8 cellular contexts compared by ENCODE assay signal in the genomic region with DNA sequence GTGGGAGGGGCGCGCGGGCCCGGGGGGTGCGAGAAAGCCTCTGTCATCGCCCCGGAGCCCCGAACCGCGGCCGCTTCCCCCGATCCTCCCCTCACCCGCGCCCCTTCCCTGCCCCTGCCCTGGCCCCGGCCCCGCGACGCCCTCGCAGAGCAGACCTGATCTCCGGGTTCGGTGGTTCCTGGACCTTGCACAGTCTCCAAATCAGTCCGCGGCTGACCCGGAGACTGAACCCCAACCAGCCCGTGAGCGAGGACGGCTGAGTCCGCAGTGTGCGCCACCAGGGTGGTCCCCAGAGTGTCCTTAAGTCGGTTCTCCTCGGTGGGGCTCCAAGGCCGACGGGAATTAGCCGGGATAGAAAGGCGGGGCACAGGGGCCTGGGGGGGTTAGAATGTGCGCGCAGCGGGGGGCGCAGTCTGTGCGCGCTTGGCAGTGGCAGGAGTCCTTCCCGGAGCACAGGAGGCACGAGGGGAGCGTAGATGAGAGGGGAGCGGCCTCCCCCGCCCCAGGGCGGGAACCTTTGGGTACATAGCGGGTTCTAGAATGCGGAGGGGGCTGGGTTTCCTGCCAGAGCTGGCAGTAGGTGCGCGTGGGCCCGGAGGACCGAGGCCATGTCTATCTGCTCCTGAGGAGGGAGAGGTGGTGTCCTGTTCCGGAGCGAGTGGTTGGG.
DNase-seq lines count a peak whose midpoint lies in the region; ATAC-seq and TF ChIP-seq lines count a peak whose summit lies in the region.

No MANE protein-coding gene starts in this region.

- ATAC-seq in GM19324 (IDR thresholded peaks at IDR 0.05; ENCODE audit: low FRiP score, unreplicated experiment), result peak; percentile 8
- ATAC-seq in stimulated activated memory B cell treated with anti-CD40 and anti-IgM and Interleukin-4, amounts not matched to agents 10 μg/mL and 1 μg/mL and 100 μg/mL, for 72 hours, result peak; percentile 44

- in situ Hi-C loops in brain microvascular endothelial cell (cut with HindIII; ENCODE audit: low pct_ligation_motif_present, low sequenced_read_pairs), result no loop called here

- H3K27ac ChIP-seq in brain microvascular endothelial cell, result no peak overlapping the region
- peak overlapping the region; percentile 65 for H3K27ac ChIP-seq in layer of hippocampus (ENCODE audit: low read depth, low read length)

- DNase-seq in AG09309 (ENCODE audit: low read depth) (no peak), NT2/D1 (ENCODE audit: low read depth, low spot score) (no peak), brain microvascular endothelial cell (no peak), hippocampal formation (lab: John Stamatoyannopoulos, UW) (no peak), amygdala (lab: John Stamatoyannopoulos, UW) (no peak)

- H3K27ac Mint-ChIP-seq in stimulated activated memory B cell treated with anti-CD40 and anti-IgM and Interleukin-4, amounts not matched to agents 10 μg/mL and 1 μg/mL and 100 μg/mL, for 72 hours, result peak overlapping the region; percentile 58

- H3K9ac ChIP-seq in NT2/D1 (ENCODE audit: insufficient read length, low read depth), result peak overlapping the region; percentile 84

- TF ChIP-seq CTCF in AG09309 (IDR thresholded peaks at IDR 0.05; ENCODE audit: control insufficient read depth, insufficient read depth, low read depth, low read length, missing control alignments) (no peak), brain microvascular endothelial cell (IDR thresholded peaks at IDR 0.05; ENCODE audit: low read depth, low read length, missing control alignments) (peak; percentile 3)

- peaks cover 11% of the 10 kb centered on the region for H3K4me1 ChIP-seq in NT2/D1 (ENCODE audit: insufficient read depth, insufficient read length)

- H3K4me1 Mint-ChIP-seq in stimulated activated memory B cell treated with anti-CD40 and anti-IgM and Interleukin-4, amounts not matched to agents 10 μg/mL and 1 μg/mL and 100 μg/mL, for 72 hours, result peaks cover 22% of the 10 kb centered on the region

- H3K36me3 Mint-ChIP-seq in stimulated activated memory B cell treated with anti-CD40 and anti-IgM and Interleukin-4, amounts not matched to agents 10 μg/mL and 1 μg/mL and 100 μg/mL, for 72 hours, result no peaks in the 10 kb centered on the region

- H3K4me3 ChIP-seq in AG09309 (ENCODE audit: control insufficient read depth, low read depth, low read length), result peak overlapping the region; percentile 63
- H3K4me3 ChIP-seq in NT2/D1 (ENCODE audit: insufficient read length, low read depth), result peak overlapping the region; percentile 65
- peak overlapping the region; percentile 66 for H3K4me3 ChIP-seq in brain microvascular endothelial cell (ENCODE audit: low read depth, low read length)

- H3K9me3 Mint-ChIP-seq in stimulated activated memory B cell treated with anti-CD40 and anti-IgM and Interleukin-4, amounts not matched to agents 10 μg/mL and 1 μg/mL and 100 μg/mL, for 72 hours, result no peaks in the 10 kb centered on the region

- peak overlapping the region; percentile 90 for H3K4me3 Mint-ChIP-seq in stimulated activated memory B cell treated with anti-CD40 and anti-IgM and Interleukin-4, amounts not matched to agents 10 μg/mL and 1 μg/mL and 100 μg/mL, for 72 hours

- H3K27me3 ChIP-seq in NT2/D1 (ENCODE audit: insufficient read depth, insufficient read length), result no peaks in the 10 kb centered on the region
- no peaks in the 10 kb centered on the region for H3K27me3 ChIP-seq in brain microvascular endothelial cell (replicated peaks)
- no peaks in the 10 kb centered on the region for H3K27me3 ChIP-seq in layer of hippocampus (ENCODE audit: control insufficient read depth, insufficient read depth, low read length)

- H3K36me3 ChIP-seq in NT2/D1 (ENCODE audit: insufficient read depth, insufficient read length, low read length) (peaks cover 32% of the 10 kb centered on the region), brain microvascular endothelial cell (replicated peaks) (no peaks in the 10 kb centered on the region)

- H3K27me3 Mint-ChIP-seq in stimulated activated memory B cell treated with anti-CD40 and anti-IgM and Interleukin-4, amounts not matched to agents 10 μg/mL and 1 μg/mL and 100 μg/mL, for 72 hours, result no peaks in the 10 kb centered on the region

- no peaks in the 10 kb centered on the region for H3K9me3 ChIP-seq in NT2/D1 (ENCODE audit: insufficient read depth, low read length)
